Comparison of ENCODE assay signal across 8 cellular contexts in genomic region chr9:96449522-96449843, GRCh38. TPM values are rescaled to one million over a fixed set of nuclear protein-coding genes. Genes with fewer than 3 reads are reported as not detected.
DNase-seq lines count a peak whose midpoint lies in the region; ATAC-seq lines count a peak whose summit lies in the region.

No MANE protein-coding gene starts in this region.

- H3K4me3 Mint-ChIP-seq in activated CD4-positive, alpha-beta T cell treated with anti-CD3 and anti-CD28 coated beads, Interleukin-2, amount 10 ng/mL, durations not matched to agents 7 days and 5 days = peak overlapping the region; percentile 76
- peak overlapping the region; percentile 66 for H3K4me3 Mint-ChIP-seq in activated T-helper 17 cell treated with anti-CD3 and anti-CD28 coated beads, Interleukin-2, amount 50 U/mL, for 72 hours

- H3K36me3 Mint-ChIP-seq in activated CD4-positive, alpha-beta T cell treated with anti-CD3 and anti-CD28 coated beads, Interleukin-2, amount 10 ng/mL, durations not matched to agents 7 days and 5 days (ENCODE audit: low read depth) = no peaks in the 10 kb centered on the region
- peaks cover 6% of the 10 kb centered on the region for H3K36me3 Mint-ChIP-seq in activated T-helper 17 cell treated with anti-CD3 and anti-CD28 coated beads, Interleukin-2, amount 50 U/mL, for 72 hours (ENCODE audit: low read depth)

- H3K27me3 Mint-ChIP-seq in activated CD4-positive, alpha-beta T cell treated with anti-CD3 and anti-CD28 coated beads, Interleukin-2, amount 10 ng/mL, durations not matched to agents 7 days and 5 days = peaks cover 23% of the 10 kb centered on the region
- peaks cover 3% of the 10 kb centered on the region for H3K27me3 Mint-ChIP-seq in activated T-helper 17 cell treated with anti-CD3 and anti-CD28 coated beads, Interleukin-2, amount 50 U/mL, for 72 hours

- CTCF ChIA-PET in activated CD4-positive, alpha-beta T cell treated with anti-CD3 and anti-CD28 coated beads, Interleukin-2, amount 10 ng/mL, durations not matched to agents 7 days and 5 days (lab: Charles Lee) = interaction anchor here (0.6 to 2.0 kb wide), 12 partner anchors 9 to 121 kb away, joined by 3 to 10 read pairs (median 4); no protein-coding TSS in a partner anchor

- H3K9me3 ChIP-seq in iPS-20b (ENCODE audit: insufficient read depth, low read depth, low read length) = no peaks in the 10 kb centered on the region

- H3K27me3 ChIP-seq in iPS-20b (ENCODE audit: insufficient read depth, low read length) = peaks cover 36% of the 10 kb centered on the region

- H3K4me3 ChIP-seq in iPS-20b (ENCODE audit: low read length) = peak overlapping the region; percentile 71

- H3K4me1 ChIP-seq in iPS-20b (ENCODE audit: insufficient read depth, low read length) = peaks cover 6% of the 10 kb centered on the region; the same call in 1 of the 2 replicates

- H3K27ac Mint-ChIP-seq in activated CD4-positive, alpha-beta T cell treated with anti-CD3 and anti-CD28 coated beads, Interleukin-2, amount 10 ng/mL, durations not matched to agents 7 days and 5 days = peak overlapping the region; percentile 59
- H3K27ac Mint-ChIP-seq in activated T-helper 17 cell treated with anti-CD3 and anti-CD28 coated beads, Interleukin-2, amount 50 U/mL, for 72 hours = peak overlapping the region; percentile 52

- no peak overlapping the region for H3K9ac ChIP-seq in iPS-20b (ENCODE audit: low read depth, low read length)

- POLR2A ChIA-PET in activated CD4-positive, alpha-beta T cell treated with anti-CD3 and anti-CD28 coated beads, Interleukin-2, amount 10 ng/mL, durations not matched to agents 7 days and 5 days (lab: Charles Lee) = interaction anchor here (0.6 kb wide), 1 partner anchor 27 kb away, joined by 4 read pairs; no protein-coding TSS in a partner anchor

- DNase-seq in activated CD4-positive, alpha-beta T cell treated with anti-CD3 and anti-CD28 coated beads, Interleukin-2, amount 10 ng/mL, durations not matched to agents 7 days and 5 days = no peak
- DNase-seq in activated CD4-positive, alpha-beta T cell treated with anti-CD3 and anti-CD28 coated beads for 1 hour = no peak
- DNase-seq in substantia nigra (lab: John Stamatoyannopoulos, UW) (no peak), globus pallidus (ENCODE audit: low spot score) (no peak), ureter (ENCODE audit: low spot score) (no peak)

- no peaks in the 10 kb centered on the region for H3K36me3 ChIP-seq in iPS-20b (ENCODE audit: insufficient read depth, low read depth, low read length)

- peak; percentile 9 for ATAC-seq in HG03103 (IDR thresholded peaks at IDR 0.05; ENCODE audit: low read depth, unreplicated experiment)
- peak; percentile 15 for ATAC-seq in activated T-helper 17 cell treated with anti-CD3 and anti-CD28 coated beads, Interleukin-2, amount 50 U/mL, for 72 hours (replicated peaks)

- H3K27ac ChIP-seq in iPS-20b (ENCODE audit: low read length) (no peak overlapping the region), substantia nigra (ENCODE audit: low read depth, low read length, poor library complexity, severe bottlenecking) (peak overlapping the region; percentile 86)

- H3K9me3 Mint-ChIP-seq in activated CD4-positive, alpha-beta T cell treated with anti-CD3 and anti-CD28 coated beads, Interleukin-2, amount 10 ng/mL, durations not matched to agents 7 days and 5 days = no peaks in the 10 kb centered on the region
- no peaks in the 10 kb centered on the region for H3K9me3 Mint-ChIP-seq in activated T-helper 17 cell treated with anti-CD3 and anti-CD28 coated beads, Interleukin-2, amount 50 U/mL, for 72 hours

- H3K4me1 Mint-ChIP-seq in activated CD4-positive, alpha-beta T cell treated with anti-CD3 and anti-CD28 coated beads, Interleukin-2, amount 10 ng/mL, durations not matched to agents 7 days and 5 days = peaks cover 22% of the 10 kb centered on the region
- peaks cover 7% of the 10 kb centered on the region for H3K4me1 Mint-ChIP-seq in activated T-helper 17 cell treated with anti-CD3 and anti-CD28 coated beads, Interleukin-2, amount 50 U/mL, for 72 hours

RNA-seq across cellular contexts. Expression of gene HABP4, which starts 0.5 kb away (rescaled TPM):
- total RNA-seq in activated CD4-positive, alpha-beta T cell treated with anti-CD3 and anti-CD28 coated beads, Interleukin-2, amount 10 ng/mL, durations not matched to agents 7 days and 5 days = 1 to 10 TPM; 5.0 to 6.1 TPM
- total RNA-seq in activated T-helper 17 cell treated with anti-CD3 and anti-CD28 coated beads, Interleukin-2, amount 50 U/mL, for 72 hours = 10 to 100 TPM in 1 of 2 donors, 1 to 10 TPM in 1; 10.0 to 21.3 TPM
- total RNA-seq in ureter = 13.4 TPM

RNA-seq across cellular contexts. Expression of gene ZNF367, which starts 31.3 kb away (rescaled TPM):
- total RNA-seq in activated CD4-positive, alpha-beta T cell treated with anti-CD3 and anti-CD28 coated beads, Interleukin-2, amount 10 ng/mL, durations not matched to agents 7 days and 5 days = 10 to 100 TPM; 32.3 to 32.5 TPM
- total RNA-seq in activated T-helper 17 cell treated with anti-CD3 and anti-CD28 coated beads, Interleukin-2, amount 50 U/mL, for 72 hours = 10 to 100 TPM; 25.4 to 27.8 TPM
- total RNA-seq in ureter = 1.8 TPM
